Comparison of ENCODE assay signal across 28 cellular contexts in the genomic region with DNA sequence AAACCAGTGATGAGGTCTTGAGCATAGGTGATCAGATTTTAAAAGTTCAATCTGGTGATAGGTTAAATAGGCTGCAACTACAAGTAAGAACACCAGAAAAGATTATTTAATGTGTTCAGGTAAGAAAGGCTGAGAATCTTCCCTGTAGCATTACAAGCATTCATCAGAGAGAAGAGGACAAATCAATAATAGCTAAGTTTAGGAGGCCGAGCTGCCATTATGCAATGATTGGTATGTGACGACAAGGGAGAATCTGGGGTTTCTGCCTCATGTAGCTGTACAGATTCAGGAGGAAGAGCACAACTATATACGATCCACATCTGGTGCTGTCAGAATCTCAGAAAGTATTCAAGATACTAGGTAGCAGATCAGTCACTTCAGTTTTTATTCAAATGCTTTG. TPM values are rescaled to one million over a fixed set of nuclear protein-coding genes. Genes with fewer than 3 reads are reported as not detected.
"Had no signal": no experiment of that assay in that cellular context is flagged by ENCODE, and none has a peak within 500 bp of the region (broad histone marks: within the 10 kb centered on the region; RNA-seq: fewer than 3 reads in every experiment).

No MANE protein-coding gene starts in this region.

- H3K27ac ChIP-seq: body of pancreas, colonic mucosa, epithelial cell of prostate, esophagus squamous epithelium, WERI-Rb-1 had no signal

- ATAC-seq: activated CD4-positive, CD25-positive, alpha-beta regulatory T cell treated with anti-CD3 and anti-CD28 coated beads, Interleukin-2, amount 50 U/mL, for 24 hours; activated CD8-positive, alpha-beta T cell treated with anti-CD3 and anti-CD28 coated beads for 36 hours; activated T-cell treated with anti-CD3 and anti-CD28 coated beads, Interleukin-2, amount 50 U/mL, for 72 hours; body of pancreas; T-helper 17 cell had no signal

- H3K9me3 ChIP-seq: body of pancreas, colonic mucosa, esophagus squamous epithelium had no signal

- H3K4me1 ChIP-seq: colonic mucosa had no signal

- H3K4me3 ChIP-seq: body of pancreas, colonic mucosa, esophagus squamous epithelium had no signal

- H3K27me3 ChIP-seq: body of pancreas, colonic mucosa, esophagus squamous epithelium had no signal

- DNase-seq: activated B cell treated with CpG ODN at 0.5 μM for 24 hours; activated CD4-positive, alpha-beta T cell treated with anti-CD3 and anti-CD28 coated beads for 48 hours; activated CD4-positive, alpha-beta T cell treated with anti-CD3 and anti-CD28 coated beads, Interleukin-2, amount 50 U/mL, for 1 hour; activated CD4-positive, alpha-beta T cell treated with anti-CD3 and anti-CD28 coated beads, Interleukin-2, amount 50 U/mL, for 48 hours; activated CD8-positive, alpha-beta memory T cell treated with anti-CD3 and anti-CD28 coated beads for 24 hours; activated CD8-positive, alpha-beta T cell treated with anti-CD3 and anti-CD28 coated beads for 36 hours; activated gamma-delta T cell; activated naive CD4-positive, alpha-beta T cell; activated naive CD4-positive, alpha-beta T cell treated with anti-CD3 and anti-CD28 coated beads, Interleukin-2, amount 50 U/mL, for 16 hours; activated T-cell treated with anti-CD3 and anti-CD28 coated beads, Interleukin-2, amount 50 U/mL, for 72 hours; amniotic stem cell; aorta; body of pancreas; caudate nucleus; colonic mucosa; effector CD8-positive, alpha-beta T cell; esophagus squamous epithelium; foreskin melanocyte; head of caudate nucleus; T-helper 1 cell; T-helper 17 cell; T1000; WERI-Rb-1 had no signal

- H3K36me3 ChIP-seq: colonic mucosa, esophagus squamous epithelium, WERI-Rb-1 had no signal

RNA-seq across cellular contexts. Expression of a gene that starts 21.9 kb away (rescaled TPM):
- total RNA-seq: activated B cell treated with CpG ODN at 0.5 μM for 24 hours; activated CD8-positive, alpha-beta T cell treated with anti-CD3 and anti-CD28 coated beads for 36 hours; activated T-cell treated with anti-CD3 and anti-CD28 coated beads, Interleukin-2, amount 50 U/mL, for 72 hours; chondrocyte; fibroblast of lung; fibroblast of villous mesenchyme; T-helper 17 cell had no signal
